In the genomic region with DNA sequence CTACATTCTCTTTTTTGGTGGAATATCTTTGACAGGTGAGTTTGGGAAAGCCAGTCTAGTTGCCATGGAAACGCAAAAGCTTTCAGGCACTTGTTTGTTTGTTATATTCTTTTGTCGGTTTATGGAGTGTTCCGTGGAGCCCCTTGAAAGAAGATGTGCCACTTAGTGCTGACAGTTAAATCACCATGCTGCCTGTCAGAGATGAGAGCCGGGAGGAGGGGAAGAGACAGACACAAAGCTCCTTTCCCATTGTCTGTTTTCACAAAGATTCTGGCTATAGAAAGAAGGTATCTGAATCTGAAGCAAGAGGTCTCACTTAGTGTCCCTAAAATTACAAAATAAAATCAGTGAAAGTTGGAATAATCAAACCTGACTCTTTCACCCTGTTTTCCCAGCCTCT, we compare ENCODE assay signal across 21 cellular contexts.
DNase-seq lines count a peak whose midpoint lies in the region; ATAC-seq, FAIRE-seq and TF ChIP-seq lines count a peak whose summit lies in the region.
"Had no signal": no experiment of that assay in that cellular context is flagged by ENCODE, and none has a peak within 500 bp of the region (broad histone marks: within the 10 kb centered on the region; RNA-seq: fewer than 3 reads in every experiment).

No MANE protein-coding gene starts in this region.

- no peak for TF ChIP-seq RAD21 in K562 (CRISPR knock-in tag; conservative IDR thresholded peaks at IDR 0.05 in 1 of 2, IDR thresholded peaks at IDR 0.05 in 1 of 2)

- dilution Hi-C loops in mammary epithelial cell (cut with HindIII; ENCODE audit: low sequenced_read_pairs): no loop called here

- H3K4me2 ChIP-seq in K562 (ENCODE audit: insufficient read depth, low read length) (no peak overlapping the region), mammary epithelial cell (ENCODE audit: insufficient read depth, low read depth, low read length) (no peak overlapping the region)

- POLR2A ChIA-PET in K562 (lab: Yijun Ruan, JAX): no interaction called here

- H3K9me3 ChIP-seq in K562 (replicated peaks; ENCODE audit: control insufficient read depth, insufficient read depth, low read depth, low read length) (no peaks in the 10 kb centered on the region), mammary epithelial cell (replicated peaks; ENCODE audit: insufficient read depth, low read length) (no peaks in the 10 kb centered on the region), right atrium auricular region (no peaks in the 10 kb centered on the region)
- H3K9me3 ChIP-seq: MG63 had no signal

- TF ChIP-seq CTCF in K562 (IDR thresholded peaks at IDR 0.05 in 2 of 3, conservative IDR thresholded peaks at IDR 0.05 in 1 of 3; ENCODE audit: insufficient read depth in 2 of 3, low read depth in 1 of 3, low read length in 3 of 3) (no peak), mammary epithelial cell (conservative IDR thresholded peaks at IDR 0.05 in 1 of 2, IDR thresholded peaks at IDR 0.05 in 1 of 2; ENCODE audit: extremely low read depth in 1 of 2, insufficient read depth in 1 of 2, low read depth in 1 of 2, low read length in 2 of 2) (no peak), right atrium auricular region (IDR thresholded peaks at IDR 0.05) (no peak)

- ATAC-seq in K562: no peak

- H2AFZ ChIP-seq in K562 (ENCODE audit: low read depth, low read length): no peak overlapping the region
- H2AFZ ChIP-seq in mammary epithelial cell (ENCODE audit: low read depth, low read length): no peak overlapping the region

- 0% methylated on average over 4 of the region's 4 CpGs for WGBS in K562 (ENCODE audit: insufficient coverage, low coverage, missing lambda C conversion rate)
- WGBS in mammary epithelial cell (ENCODE audit: low coverage, missing lambda C conversion rate): 68% methylated on average over 4 of the region's 4 CpGs

- H3K4me1 ChIP-seq in K562 (replicated peaks in 1 of 2; ENCODE audit: control insufficient read depth in 2 of 2, insufficient read depth in 2 of 2, low read length in 2 of 2): no peaks in the 10 kb centered on the region
- peaks cover 13% of the 10 kb centered on the region for H3K4me1 ChIP-seq in mammary epithelial cell (ENCODE audit: insufficient read depth, low read length)
- no peaks in the 10 kb centered on the region for H3K4me1 ChIP-seq in right atrium auricular region

- H3K9ac ChIP-seq in K562 (ENCODE audit: insufficient read depth in 1 of 2, low read depth in 2 of 2, low read length in 2 of 2) (no peak overlapping the region), mammary epithelial cell (ENCODE audit: insufficient read depth, low read length) (no peak overlapping the region)

- CTCF ChIA-PET in K562 (lab: Yijun Ruan, JAX; ENCODE audit: low intra/inter-chr PET ratio): no interaction called here
- CTCF ChIA-PET in mammary epithelial cell (lab: Charles Lee; ENCODE audit: low non-redundant PET): no interaction called here

- H3K36me3 ChIP-seq in K562 (ENCODE audit: control insufficient read depth, insufficient read depth, low read length): no peaks in the 10 kb centered on the region
- H3K36me3 ChIP-seq in mammary epithelial cell (ENCODE audit: insufficient read depth, low read length): no peaks in the 10 kb centered on the region
- H3K36me3 ChIP-seq in right atrium auricular region: no peaks in the 10 kb centered on the region
- H3K36me3 ChIP-seq: MG63 had no signal

- no peaks in the 10 kb centered on the region for H3K79me2 ChIP-seq in K562 (ENCODE audit: control insufficient read depth, insufficient read depth, low read length)
- H3K79me2 ChIP-seq in mammary epithelial cell (ENCODE audit: insufficient read depth, low read length): no peaks in the 10 kb centered on the region

- H3K27me3 ChIP-seq in K562 (ENCODE audit: control insufficient read depth in 2 of 2, insufficient read depth in 2 of 2, low read length in 2 of 2) (no peaks in the 10 kb centered on the region), mammary epithelial cell (ENCODE audit: insufficient read depth, low read length) (no peaks in the 10 kb centered on the region), right atrium auricular region (no peaks in the 10 kb centered on the region)
- H3K27me3 ChIP-seq: MG63 had no signal

- in situ Hi-C loops in K562 (cut with MboI): no loop called here
- in situ Hi-C loops in mammary epithelial cell (cut with MboI; ENCODE audit: low sequenced_read_pairs in 2 of 2): no loop called here

- H3K4me3 ChIP-seq in K562 (no peak overlapping the region), mammary epithelial cell (replicated peaks in 1 of 3; ENCODE audit: insufficient read depth in 1 of 3, low read depth in 2 of 3, low read length in 3 of 3) (no peak overlapping the region), right atrium auricular region (no peak overlapping the region)
- H3K4me3 ChIP-seq: MG63, SK-N-MC had no signal

- BruUV-seq in K562 (replicated peaks; lab: Mats Ljungman, UMichigan) (no TSS peak), mammary epithelial cell (replicated peaks; lab: Mats Ljungman, UMichigan) (no TSS peak)

- intact Hi-C loops in K562 (cut with micrococcal nuclease): no loop called here
- intact Hi-C loops in mammary epithelial cell (cut with micrococcal nuclease): no loop called here

- FAIRE-seq in K562 (lab: Jason Lieb, UNC): no peak
- FAIRE-seq: D721Med had no signal

- no peak for TF ChIP-seq POLR2A in K562 (conservative IDR thresholded peaks at IDR 0.05)

- no peak overlapping the region for H3K27ac ChIP-seq in K562 (ENCODE audit: extremely low read depth, low read depth, low read length)
- H3K27ac ChIP-seq in mammary epithelial cell (ENCODE audit: insufficient read depth, low read depth, low read length): no peak overlapping the region
- no peak overlapping the region for H3K27ac ChIP-seq in right atrium auricular region
- H3K27ac ChIP-seq: 22Rv1, C4-2B, SK-N-MC had no signal

- H4K20me1 ChIP-seq in K562 (replicated peaks; ENCODE audit: control insufficient read depth, insufficient read depth, low read length): no peaks in the 10 kb centered on the region
- H4K20me1 ChIP-seq in mammary epithelial cell (ENCODE audit: insufficient read depth, low read length): no peaks in the 10 kb centered on the region

- DNase-seq in DMS53 (lab: John Stamatoyannopoulos, UW) (peak; percentile 17), DMS53 treated with DMSO at 0.1 percent for 48 hours (lab: John Stamatoyannopoulos, UW; ENCODE audit: unreplicated experiment) (no peak), NCI-H1105 (lab: John Stamatoyannopoulos, UW) (peak; percentile 16), NCI-H2227 treated with DMSO at 0.1 percent for 48 hours (lab: John Stamatoyannopoulos, UW) (peak; percentile 47), K562 (ENCODE audit: extremely low read depth in 1 of 4, low spot score in 3 of 4) (no peak), mammary epithelial cell (no peak), right atrium auricular region (ENCODE audit: low spot score) (no peak), inferior parietal cortex (ENCODE audit: extremely low spot score) (no peak)
- DNase-seq: AML-193, DMS79 treated with DMSO at 0.1 percent for 48 hours, Kasumi-1, MG63, NCI-H2081, NCI-H446, NCI-H526 treated with DMSO at 0.1 percent for 48 hours, OCI-M1, SHP77 had no signal

- no peak for TF ChIP-seq EP300 in K562 (IDR thresholded peaks at IDR 0.05; ENCODE audit: low read length)

- no peaks in the 10 kb centered on the region for H3K9me1 ChIP-seq in K562 (ENCODE audit: control insufficient read depth, insufficient read depth, low read length)

TF ChIP-seq in K562, 482 proteins besides CTCF, POLR2A, EP300 and RAD21:
- TF ChIP-seq ZNF583 (CRISPR knock-in tag; IDR thresholded peaks at IDR 0.05): no peak
- TF ChIP-seq, protein P1, sequence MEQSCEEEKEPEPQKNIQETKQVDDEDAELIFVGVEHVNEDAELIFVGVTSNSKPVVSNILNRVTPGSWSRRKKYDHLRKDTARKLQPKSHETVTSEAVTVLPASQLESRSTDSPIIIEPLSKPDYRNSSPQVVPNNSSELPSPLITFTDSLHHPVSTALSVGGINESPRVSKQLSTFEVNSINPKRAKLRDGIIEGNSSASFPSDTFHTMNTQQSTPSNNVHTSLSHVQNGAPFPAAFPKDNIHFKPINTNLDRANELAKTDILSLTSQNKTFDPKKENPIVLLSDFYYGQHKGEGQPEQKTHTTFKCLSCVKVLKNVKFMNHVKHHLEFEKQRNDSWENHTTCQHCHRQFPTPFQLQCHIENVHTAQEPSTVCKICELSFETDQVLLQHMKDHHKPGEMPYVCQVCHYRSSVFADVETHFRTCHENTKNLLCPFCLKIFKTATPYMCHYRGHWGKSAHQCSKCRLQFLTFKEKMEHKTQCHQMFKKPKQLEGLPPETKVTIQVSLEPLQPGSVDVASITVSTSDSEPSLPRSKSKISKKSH (CRISPR knock-in tag; IDR thresholded peaks at IDR 0.05): no peak
- TF ChIP-seq RBM14 (IDR thresholded peaks at IDR 0.05; ENCODE audit: borderline replicate concordance, insufficient read depth, low read depth, low read length): no peak
- peak; percentile 60 for TF ChIP-seq RFX1 (IDR thresholded peaks at IDR 0.05)

Comparison
In these comparisons a context has a peak if more than half of its experiments do, and no peak if none do; other contexts are left out.
1. DNase-seq: peak in DMS53 (single experiment), NCI-H1105 (single experiment) and NCI-H2227 treated with DMSO at 0.1 percent for 48 hours (single experiment); none in DMS53 treated with DMSO at 0.1 percent for 48 hours (single experiment), K562 (0 of 4), mammary epithelial cell (single experiment), right atrium auricular region (single experiment) and inferior parietal cortex (single experiment).